8 cellular contexts compared by ENCODE assay signal in genomic region chr11:59171508-59172322, GRCh38. TPM values are rescaled to one million over a fixed set of nuclear protein-coding genes. Genes with fewer than 3 reads are reported as not detected.
A peak's percentile ranks its signal among the peaks of the same experiment; 100 is the strongest.
DNase-seq lines count a peak whose midpoint lies in the region; ATAC-seq and TF ChIP-seq lines count a peak whose summit lies in the region.

DTX4 (plus strand) TSS chr11:59172132; CDS start chr11:59172596, 464 bp downstream.

- ATAC-seq in GM19025 (IDR thresholded peaks at IDR 0.05; ENCODE audit: low read depth, unreplicated experiment) = peak; percentile 62
- ATAC-seq in HG03280 (IDR thresholded peaks at IDR 0.05; ENCODE audit: unreplicated experiment) = peak; percentile 79
- ATAC-seq in left lobe of liver = peak; percentile 77

- H3K4me3 ChIP-seq in coronary artery = peak within 1 kb of the TSS; percentile 80

- peak within 1 kb of the TSS; percentile 6 to 63 for H3K27ac ChIP-seq in coronary artery

- peak; percentile 95 for DNase-seq in Ammon's horn (ENCODE audit: low spot score)
- DNase-seq in NCI-H460 (ENCODE audit: extremely low read depth, low read depth) = peak; percentile 82
- peak; percentile 94 for DNase-seq in activated CD4-positive, alpha-beta T cell treated with anti-CD3 and anti-CD28 coated beads for 48 hours
- DNase-seq in coronary artery (ENCODE audit: low spot score) = peak; percentile 91
- DNase-seq in left lobe of liver (ENCODE audit: low spot score) = peak; percentile 92
- DNase-seq in stimulated activated CD4-positive, alpha-beta T cell treated with anti-CD3 and anti-CD28 coated beads, Interleukin-2, amount 100 ng/mL, for 24 hours = peak; percentile 93 to 94

- peak; percentile 86 for TF ChIP-seq CTCF in coronary artery (IDR thresholded peaks at IDR 0.05)

RNA-seq across cellular contexts. Expression of gene DTX4, which starts in this region (rescaled TPM):
- total RNA-seq in NCI-H460 (2014; rRNA removed; shearing (Covaris generic)) = 0.25 and 0.38 TPM in 2 replicates
- 0.11 and 0.49 TPM in 2 replicates for polyA plus RNA-seq in NCI-H460 (2014; cell fraction: nucleus; rRNA removed)
- total RNA-seq in left lobe of liver = 19.9 TPM

Comparison
In these comparisons a context has a peak if more than half of its experiments do, and no peak if none do; other contexts are left out.
1. Peak in every context shown above with its lines: DNase-seq, ATAC-seq, H3K4me3 ChIP-seq and H3K27ac ChIP-seq.
2. RNA of gene DTX4 (total RNA-seq): 19.9 TPM in left lobe of liver (single experiment); 0.25 to 0.38 TPM in NCI-H460; every median in the first group is over 10 times any median in the second.
3. Peak in DNase-seq in NCI-H460; RNA of the gene not detected or under 1 TPM.